Comparison of ENCODE assay signal across 1 cellular context in the genomic region with DNA sequence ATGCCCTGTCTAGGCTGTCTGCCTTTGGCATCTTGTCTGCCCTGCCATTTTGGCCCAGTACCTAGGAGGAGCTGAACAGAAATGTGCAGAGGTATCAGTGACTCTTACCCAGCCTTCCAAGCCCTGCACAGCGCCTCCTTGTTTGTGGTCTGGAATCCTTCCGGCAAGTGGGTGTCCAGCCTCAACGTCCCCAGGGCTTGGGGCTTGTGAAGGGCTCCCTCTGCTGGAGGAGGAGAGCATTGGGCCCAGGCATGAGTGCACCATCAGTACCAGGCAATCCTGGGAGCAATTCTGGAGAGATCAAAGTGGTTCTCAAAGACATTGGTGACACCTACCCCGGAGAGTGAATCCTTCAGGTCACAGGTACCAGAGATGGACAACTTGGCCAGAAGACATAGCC.
TF ChIP-seq lines count a peak whose summit lies in the region.

No MANE protein-coding gene starts in this region.

TF ChIP-seq in K562, 482 proteins besides CTCF, POLR2A, EP300 and RAD21:
- TF ChIP-seq TEAD4 (IDR thresholded peaks at IDR 0.05; ENCODE audit: low read length) (no peak), TEAD4 (CRISPR knock-in tag; IDR thresholded peaks at IDR 0.05; ENCODE audit: borderline replicate concordance) (no peak), MED1 (CRISPR knock-in tag; IDR thresholded peaks at IDR 0.05; ENCODE audit: borderline replicate concordance) (no peak), ZC3H11A (IDR thresholded peaks at IDR 0.05; ENCODE audit: low read depth, low read length) (no peak), RBFOX2 (IDR thresholded peaks at IDR 0.05; ENCODE audit: low read depth, low read length) (no peak), SIX5 (IDR thresholded peaks at IDR 0.05; ENCODE audit: borderline replicate concordance in 1 of 2, insufficient read depth in 1 of 2, low read depth in 1 of 2, low read length in 2 of 2) (no peak), SMARCB1 (IDR thresholded peaks at IDR 0.05; ENCODE audit: insufficient read length, low read depth) (no peak), CTBP1 (IDR thresholded peaks at IDR 0.05; ENCODE audit: borderline replicate concordance) (no peak), SRF (CRISPR knock-in tag; IDR thresholded peaks at IDR 0.05) (no peak), SAP30 (IDR thresholded peaks at IDR 0.05; ENCODE audit: borderline replicate concordance, insufficient read depth, low read depth, low read length, poor library complexity, severe bottlenecking) (no peak)
- TF ChIP-seq, protein P1, sequence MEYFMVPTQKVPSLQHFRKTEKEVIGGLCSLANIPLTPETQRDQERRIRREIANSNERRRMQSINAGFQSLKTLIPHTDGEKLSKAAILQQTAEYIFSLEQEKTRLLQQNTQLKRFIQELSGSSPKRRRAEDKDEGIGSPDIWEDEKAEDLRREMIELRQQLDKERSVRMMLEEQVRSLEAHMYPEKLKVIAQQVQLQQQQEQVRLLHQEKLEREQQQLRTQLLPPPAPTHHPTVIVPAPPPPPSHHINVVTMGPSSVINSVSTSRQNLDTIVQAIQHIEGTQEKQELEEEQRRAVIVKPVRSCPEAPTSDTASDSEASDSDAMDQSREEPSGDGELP (CRISPR knock-in tag; IDR thresholded peaks at IDR 0.05; ENCODE audit: borderline replicate concordance), result no peak
- TF ChIP-seq, protein P2, sequence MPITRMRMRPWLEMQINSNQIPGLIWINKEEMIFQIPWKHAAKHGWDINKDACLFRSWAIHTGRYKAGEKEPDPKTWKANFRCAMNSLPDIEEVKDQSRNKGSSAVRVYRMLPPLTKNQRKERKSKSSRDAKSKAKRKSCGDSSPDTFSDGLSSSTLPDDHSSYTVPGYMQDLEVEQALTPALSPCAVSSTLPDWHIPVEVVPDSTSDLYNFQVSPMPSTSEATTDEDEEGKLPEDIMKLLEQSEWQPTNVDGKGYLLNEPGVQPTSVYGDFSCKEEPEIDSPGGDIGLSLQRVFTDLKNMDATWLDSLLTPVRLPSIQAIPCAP (CRISPR knock-in tag; IDR thresholded peaks at IDR 0.05; ENCODE audit: borderline replicate concordance), result no peak
- TF ChIP-seq, protein P3, sequence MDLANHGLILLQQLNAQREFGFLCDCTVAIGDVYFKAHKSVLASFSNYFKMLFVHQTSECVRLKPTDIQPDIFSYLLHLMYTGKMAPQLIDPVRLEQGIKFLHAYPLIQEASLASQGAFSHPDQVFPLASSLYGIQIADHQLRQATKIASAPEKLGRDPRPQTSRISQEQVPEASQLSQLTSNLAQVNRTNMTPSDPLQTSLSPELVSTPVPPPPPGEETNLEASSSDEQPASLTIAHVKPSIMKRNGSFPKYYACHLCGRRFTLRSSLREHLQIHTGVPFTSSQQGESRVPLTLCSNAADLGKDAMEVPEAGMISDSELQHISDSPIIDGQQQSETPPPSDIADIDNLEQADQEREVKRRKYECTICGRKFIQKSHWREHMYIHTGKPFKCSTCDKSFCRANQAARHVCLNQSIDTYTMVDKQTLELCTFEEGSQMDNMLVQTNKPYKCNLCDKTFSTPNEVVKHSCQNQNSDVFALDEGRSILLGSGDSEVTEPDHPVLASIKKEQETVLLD (IDR thresholded peaks at IDR 0.05), result no peak
- TF ChIP-seq, protein P4, sequence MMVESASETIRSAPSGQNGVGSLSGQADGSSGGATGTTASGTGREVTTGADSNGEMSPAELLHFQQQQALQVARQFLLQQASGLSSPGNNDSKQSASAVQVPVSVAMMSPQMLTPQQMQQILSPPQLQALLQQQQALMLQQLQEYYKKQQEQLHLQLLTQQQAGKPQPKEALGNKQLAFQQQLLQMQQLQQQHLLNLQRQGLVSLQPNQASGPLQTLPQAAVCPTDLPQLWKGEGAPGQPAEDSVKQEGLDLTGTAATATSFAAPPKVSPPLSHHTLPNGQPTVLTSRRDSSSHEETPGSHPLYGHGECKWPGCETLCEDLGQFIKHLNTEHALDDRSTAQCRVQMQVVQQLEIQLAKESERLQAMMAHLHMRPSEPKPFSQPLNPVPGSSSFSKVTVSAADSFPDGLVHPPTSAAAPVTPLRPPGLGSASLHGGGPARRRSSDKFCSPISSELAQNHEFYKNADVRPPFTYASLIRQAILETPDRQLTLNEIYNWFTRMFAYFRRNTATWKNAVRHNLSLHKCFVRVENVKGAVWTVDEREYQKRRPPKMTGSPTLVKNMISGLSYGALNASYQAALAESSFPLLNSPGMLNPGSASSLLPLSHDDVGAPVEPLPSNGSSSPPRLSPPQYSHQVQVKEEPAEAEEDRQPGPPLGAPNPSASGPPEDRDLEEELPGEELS (CRISPR knock-in tag; IDR thresholded peaks at IDR 0.05; ENCODE audit: borderline replicate concordance), result no peak
- TF ChIP-seq, protein P5, sequence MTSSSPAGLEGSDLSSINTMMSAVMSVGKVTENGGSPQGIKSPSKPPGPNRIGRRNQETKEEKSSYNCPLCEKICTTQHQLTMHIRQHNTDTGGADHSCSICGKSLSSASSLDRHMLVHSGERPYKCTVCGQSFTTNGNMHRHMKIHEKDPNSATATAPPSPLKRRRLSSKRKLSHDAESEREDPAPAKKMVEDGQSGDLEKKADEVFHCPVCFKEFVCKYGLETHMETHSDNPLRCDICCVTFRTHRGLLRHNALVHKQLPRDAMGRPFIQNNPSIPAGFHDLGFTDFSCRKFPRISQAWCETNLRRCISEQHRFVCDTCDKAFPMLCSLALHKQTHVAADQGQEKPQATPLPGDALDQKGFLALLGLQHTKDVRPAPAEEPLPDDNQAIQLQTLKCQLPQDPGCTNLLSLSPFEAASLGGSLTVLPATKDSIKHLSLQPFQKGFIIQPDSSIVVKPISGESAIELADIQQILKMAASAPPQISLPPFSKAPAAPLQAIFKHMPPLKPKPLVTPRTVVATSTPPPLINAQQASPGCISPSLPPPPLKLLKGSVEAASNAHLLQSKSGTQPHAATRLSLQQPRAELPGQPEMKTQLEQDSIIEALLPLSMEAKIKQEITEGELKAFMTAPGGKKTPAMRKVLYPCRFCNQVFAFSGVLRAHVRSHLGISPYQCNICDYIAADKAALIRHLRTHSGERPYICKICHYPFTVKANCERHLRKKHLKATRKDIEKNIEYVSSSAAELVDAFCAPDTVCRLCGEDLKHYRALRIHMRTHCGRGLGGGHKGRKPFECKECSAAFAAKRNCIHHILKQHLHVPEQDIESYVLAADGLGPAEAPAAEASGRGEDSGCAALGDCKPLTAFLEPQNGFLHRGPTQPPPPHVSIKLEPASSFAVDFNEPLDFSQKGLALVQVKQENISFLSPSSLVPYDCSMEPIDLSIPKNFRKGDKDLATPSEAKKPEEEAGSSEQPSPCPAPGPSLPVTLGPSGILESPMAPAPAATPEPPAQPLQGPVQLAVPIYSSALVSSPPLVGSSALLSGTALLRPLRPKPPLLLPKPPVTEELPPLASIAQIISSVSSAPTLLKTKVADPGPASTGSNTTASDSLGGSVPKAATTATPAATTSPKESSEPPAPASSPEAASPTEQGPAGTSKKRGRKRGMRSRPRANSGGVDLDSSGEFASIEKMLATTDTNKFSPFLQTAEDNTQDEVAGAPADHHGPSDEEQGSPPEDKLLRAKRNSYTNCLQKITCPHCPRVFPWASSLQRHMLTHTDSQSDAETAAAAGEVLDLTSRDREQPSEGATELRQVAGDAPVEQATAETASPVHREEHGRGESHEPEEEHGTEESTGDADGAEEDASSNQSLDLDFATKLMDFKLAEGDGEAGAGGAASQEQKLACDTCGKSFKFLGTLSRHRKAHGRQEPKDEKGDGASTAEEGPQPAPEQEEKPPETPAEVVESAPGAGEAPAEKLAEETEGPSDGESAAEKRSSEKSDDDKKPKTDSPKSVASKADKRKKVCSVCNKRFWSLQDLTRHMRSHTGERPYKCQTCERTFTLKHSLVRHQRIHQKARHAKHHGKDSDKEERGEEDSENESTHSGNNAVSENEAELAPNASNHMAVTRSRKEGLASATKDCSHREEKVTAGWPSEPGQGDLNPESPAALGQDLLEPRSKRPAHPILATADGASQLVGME (CRISPR knock-in tag; IDR thresholded peaks at IDR 0.05), result no peak
- TF ChIP-seq, protein P6, sequence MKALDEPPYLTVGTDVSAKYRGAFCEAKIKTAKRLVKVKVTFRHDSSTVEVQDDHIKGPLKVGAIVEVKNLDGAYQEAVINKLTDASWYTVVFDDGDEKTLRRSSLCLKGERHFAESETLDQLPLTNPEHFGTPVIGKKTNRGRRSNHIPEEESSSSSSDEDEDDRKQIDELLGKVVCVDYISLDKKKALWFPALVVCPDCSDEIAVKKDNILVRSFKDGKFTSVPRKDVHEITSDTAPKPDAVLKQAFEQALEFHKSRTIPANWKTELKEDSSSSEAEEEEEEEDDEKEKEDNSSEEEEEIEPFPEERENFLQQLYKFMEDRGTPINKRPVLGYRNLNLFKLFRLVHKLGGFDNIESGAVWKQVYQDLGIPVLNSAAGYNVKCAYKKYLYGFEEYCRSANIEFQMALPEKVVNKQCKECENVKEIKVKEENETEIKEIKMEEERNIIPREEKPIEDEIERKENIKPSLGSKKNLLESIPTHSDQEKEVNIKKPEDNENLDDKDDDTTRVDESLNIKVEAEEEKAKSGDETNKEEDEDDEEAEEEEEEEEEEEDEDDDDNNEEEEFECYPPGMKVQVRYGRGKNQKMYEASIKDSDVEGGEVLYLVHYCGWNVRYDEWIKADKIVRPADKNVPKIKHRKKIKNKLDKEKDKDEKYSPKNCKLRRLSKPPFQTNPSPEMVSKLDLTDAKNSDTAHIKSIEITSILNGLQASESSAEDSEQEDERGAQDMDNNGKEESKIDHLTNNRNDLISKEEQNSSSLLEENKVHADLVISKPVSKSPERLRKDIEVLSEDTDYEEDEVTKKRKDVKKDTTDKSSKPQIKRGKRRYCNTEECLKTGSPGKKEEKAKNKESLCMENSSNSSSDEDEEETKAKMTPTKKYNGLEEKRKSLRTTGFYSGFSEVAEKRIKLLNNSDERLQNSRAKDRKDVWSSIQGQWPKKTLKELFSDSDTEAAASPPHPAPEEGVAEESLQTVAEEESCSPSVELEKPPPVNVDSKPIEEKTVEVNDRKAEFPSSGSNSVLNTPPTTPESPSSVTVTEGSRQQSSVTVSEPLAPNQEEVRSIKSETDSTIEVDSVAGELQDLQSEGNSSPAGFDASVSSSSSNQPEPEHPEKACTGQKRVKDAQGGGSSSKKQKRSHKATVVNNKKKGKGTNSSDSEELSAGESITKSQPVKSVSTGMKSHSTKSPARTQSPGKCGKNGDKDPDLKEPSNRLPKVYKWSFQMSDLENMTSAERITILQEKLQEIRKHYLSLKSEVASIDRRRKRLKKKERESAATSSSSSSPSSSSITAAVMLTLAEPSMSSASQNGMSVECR (CRISPR knock-in tag; IDR thresholded peaks at IDR 0.05), result no peak
